Comparison of ENCODE assay signal across 19 cellular contexts in the genomic region with DNA sequence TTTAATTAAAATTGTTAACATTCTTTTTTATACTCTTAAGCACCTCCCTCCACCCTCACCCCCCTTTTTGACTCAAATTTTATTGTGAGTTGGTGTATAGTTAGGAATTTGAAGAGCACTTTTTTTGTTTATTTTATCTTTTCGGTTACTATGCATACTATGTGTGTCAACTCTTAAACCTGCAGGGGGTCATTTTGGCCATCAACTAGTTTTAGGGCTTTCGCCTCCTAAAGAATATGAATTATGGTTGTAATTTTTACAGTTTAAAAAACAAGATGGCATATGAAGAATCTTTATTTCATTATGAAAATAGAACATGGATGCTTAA.
"Had no signal": no experiment of that assay in that cellular context is flagged by ENCODE, and none has a peak within 500 bp of the region (broad histone marks: within the 10 kb centered on the region; RNA-seq: fewer than 3 reads in every experiment).

No MANE protein-coding gene starts in this region.

- DNase-seq: activated CD4-positive, alpha-beta memory T cell treated with anti-CD3 and anti-CD28 coated beads, Interleukin-2, amount 10 ng/mL, durations not matched to agents 7 days and 5 days; activated CD4-positive, alpha-beta T cell treated with anti-CD3 and anti-CD28 coated beads for 36 hours; activated CD8-positive, alpha-beta memory T cell treated with anti-CD3 and anti-CD28 coated beads, Interleukin-2, amount 10 ng/mL, durations not matched to agents 7 days and 5 days; activated naive CD4-positive, alpha-beta T cell treated with anti-CD3 and anti-CD28 coated beads for 36 hours; activated T-cell treated with anti-CD3 and anti-CD28 coated beads, Interleukin-2, amount 50 U/mL, for 1 hour; caudate nucleus; effector memory CD8-positive, alpha-beta T cell; left cardiac atrium; lower lobe of right lung; stimulated activated CD4-positive, alpha-beta T cell treated with anti-CD3 and anti-CD28 coated beads, Interleukin-12 subunit alpha, Interleukin-12 subunit beta, amount 100 ng/mL, for 4 hours; stimulated activated CD4-positive, alpha-beta T cell treated with anti-CD3 and anti-CD28 coated beads, Interleukin-1b, Interleukin-23, amount 100 ng/mL, for 48 hours; stimulated activated CD8-positive, alpha-beta memory T cell treated with anti-CD3 and anti-CD28 coated beads, Interleukin-4, amount 100 ng/mL, for 48 hours; stimulated activated naive CD4-positive, alpha-beta T cell treated with Interleukin-2 at 50 U/mL for 16 hours; thyroid gland had no signal

- H3K27ac Mint-ChIP-seq: activated CD4-positive, alpha-beta memory T cell treated with anti-CD3 and anti-CD28 coated beads, Interleukin-2, amount 10 ng/mL, durations not matched to agents 7 days and 5 days; activated CD4-positive, alpha-beta T cell treated with anti-CD3 and anti-CD28 coated beads for 36 hours; activated CD8-positive, alpha-beta memory T cell treated with anti-CD3 and anti-CD28 coated beads, Interleukin-2, amount 10 ng/mL, durations not matched to agents 7 days and 5 days; activated naive CD4-positive, alpha-beta T cell treated with anti-CD3 and anti-CD28 coated beads for 36 hours; brain; effector memory CD8-positive, alpha-beta T cell; progenitor cell of endocrine pancreas had no signal

- H3K4me3 ChIP-seq: lower lobe of right lung, thyroid gland had no signal

- H3K27me3 ChIP-seq: thyroid gland had no signal

- H3K36me3 ChIP-seq: lower lobe of right lung, thyroid gland had no signal

- H3K9me3 ChIP-seq: lower lobe of right lung, thyroid gland had no signal

- H3K4me3 Mint-ChIP-seq: activated CD4-positive, alpha-beta memory T cell treated with anti-CD3 and anti-CD28 coated beads, Interleukin-2, amount 10 ng/mL, durations not matched to agents 7 days and 5 days; activated CD4-positive, alpha-beta T cell treated with anti-CD3 and anti-CD28 coated beads for 36 hours; activated CD8-positive, alpha-beta memory T cell treated with anti-CD3 and anti-CD28 coated beads, Interleukin-2, amount 10 ng/mL, durations not matched to agents 7 days and 5 days; activated naive CD4-positive, alpha-beta T cell treated with anti-CD3 and anti-CD28 coated beads for 36 hours; brain; effector memory CD8-positive, alpha-beta T cell; mesothelial cell of epicardium had no signal

- ATAC-seq: activated CD4-positive, alpha-beta T cell treated with anti-CD3 and anti-CD28 coated beads for 36 hours; activated CD8-positive, alpha-beta memory T cell treated with anti-CD3 and anti-CD28 coated beads, Interleukin-2, amount 10 ng/mL, durations not matched to agents 7 days and 5 days; effector memory CD8-positive, alpha-beta T cell; left cardiac atrium; lower lobe of right lung had no signal

- H3K27me3 Mint-ChIP-seq: activated CD4-positive, alpha-beta memory T cell treated with anti-CD3 and anti-CD28 coated beads, Interleukin-2, amount 10 ng/mL, durations not matched to agents 7 days and 5 days; activated CD4-positive, alpha-beta T cell treated with anti-CD3 and anti-CD28 coated beads for 36 hours; activated CD8-positive, alpha-beta memory T cell treated with anti-CD3 and anti-CD28 coated beads, Interleukin-2, amount 10 ng/mL, durations not matched to agents 7 days and 5 days; brain; effector memory CD8-positive, alpha-beta T cell; progenitor cell of endocrine pancreas had no signal

- FAIRE-seq: islet of Langerhans, TTC549 had no signal

- H3K9me3 Mint-ChIP-seq: activated CD4-positive, alpha-beta memory T cell treated with anti-CD3 and anti-CD28 coated beads, Interleukin-2, amount 10 ng/mL, durations not matched to agents 7 days and 5 days; activated naive CD4-positive, alpha-beta T cell treated with anti-CD3 and anti-CD28 coated beads for 36 hours; effector memory CD8-positive, alpha-beta T cell had no signal

- H3K27ac ChIP-seq: lower lobe of right lung, thyroid gland had no signal
